ENCODE assay signal across 19 cellular contexts in the genomic region with DNA sequence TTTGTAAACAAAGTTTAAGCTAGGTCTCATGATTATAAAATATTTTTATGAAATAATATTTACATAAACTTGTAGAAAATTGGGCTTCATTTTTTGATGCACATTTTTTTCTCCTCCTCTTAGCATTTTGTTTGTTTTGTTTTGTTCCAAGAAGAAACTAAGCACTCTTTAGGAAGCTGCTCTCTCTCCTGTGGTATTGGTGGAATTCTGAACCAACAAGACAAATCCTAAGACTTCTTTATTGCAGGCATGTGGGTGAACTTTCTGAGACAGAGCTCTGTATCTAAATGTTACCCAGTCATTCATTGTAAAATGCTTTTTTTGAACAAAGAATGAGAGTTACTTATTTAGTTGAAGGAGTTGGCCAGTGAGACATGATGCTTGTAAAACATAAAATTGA. TPM values are rescaled to one million over a fixed set of nuclear protein-coding genes. Genes with fewer than 3 reads are reported as not detected.
DNase-seq lines count a peak whose midpoint lies in the region; ATAC-seq and TF ChIP-seq lines count a peak whose summit lies in the region.
"Had no signal": no experiment of that assay in that cellular context is flagged by ENCODE, and none has a peak within 500 bp of the region (broad histone marks: within the 10 kb centered on the region; RNA-seq: fewer than 3 reads in every experiment).

No MANE protein-coding gene starts in this region.

- H3K4me3 Mint-ChIP-seq in HFFc6: 0 out of 2 replicates have a peak overlapping the region, but pooled peaks have one; percentile 34
- H3K4me3 Mint-ChIP-seq: activated CD4-positive, alpha-beta memory T cell treated with anti-CD3 and anti-CD28 coated beads for 36 hours had no signal

- peak overlapping the region; percentile 68 for H3K27ac Mint-ChIP-seq in HFFc6
- H3K27ac Mint-ChIP-seq: activated CD4-positive, alpha-beta memory T cell treated with anti-CD3 and anti-CD28 coated beads for 36 hours had no signal

- ATAC-seq in thoracic aorta (ENCODE audit: insufficient number of reproducible peaks, low FRiP score, low read depth): no peak
- ATAC-seq: gastrocnemius medialis, left cardiac atrium, mucosa of descending colon, Right ventricle myocardium inferior had no signal

- TF ChIP-seq POLR2A in spleen (IDR thresholded peaks at IDR 0.05) (no peak), adrenal gland (IDR thresholded peaks at IDR 0.05) (no peak)

- intact Hi-C loops in spleen (cut with DNase I; ENCODE audit: low total_unique reads): no loop called here
- intact Hi-C loops in adrenal gland (cut with DNase I): no loop called here

- H3K4me1 ChIP-seq in thoracic aorta (ENCODE audit: control insufficient read depth in 1 of 2, low read depth in 2 of 2): peaks cover 0 to 9% of the 10 kb centered on the region in 2 donors
- no peaks in the 10 kb centered on the region for H3K4me1 ChIP-seq in spleen
- no peaks in the 10 kb centered on the region for H3K4me1 ChIP-seq in adrenal gland (replicated peaks in 1 of 2)
- H3K4me1 ChIP-seq: suprapubic skin had no signal

- H3K9me3 Mint-ChIP-seq in HFFc6: peaks cover 4% of the 10 kb centered on the region; the same call in 1 of the 2 replicates
- H3K9me3 Mint-ChIP-seq: activated CD4-positive, alpha-beta memory T cell treated with anti-CD3 and anti-CD28 coated beads for 36 hours had no signal

- H3K36me3 ChIP-seq in thoracic aorta: no peaks in the 10 kb centered on the region
- no peaks in the 10 kb centered on the region for H3K36me3 ChIP-seq in spleen
- no peaks in the 10 kb centered on the region for H3K36me3 ChIP-seq in adrenal gland (replicated peaks in 1 of 2)
- H3K36me3 ChIP-seq: gastrocnemius medialis, suprapubic skin had no signal

- H3K4me3 ChIP-seq in cardiac fibroblast (replicated peaks in 1 of 2; ENCODE audit: low read depth in 2 of 2, low read length in 2 of 2): no peak overlapping the region
- peak overlapping the region; percentile 65 for H3K4me3 ChIP-seq in thoracic aorta
- H3K4me3 ChIP-seq in spleen: no peak overlapping the region
- peak overlapping the region in 1 of 4 donors; percentile 38 for H3K4me3 ChIP-seq in adrenal gland
- H3K4me3 ChIP-seq: mucosa of descending colon, suprapubic skin had no signal

- H3K27me3 ChIP-seq in thoracic aorta (replicated peaks; ENCODE audit: insufficient read depth) (no peaks in the 10 kb centered on the region), spleen (replicated peaks in 1 of 7) (no peaks in the 10 kb centered on the region), adrenal gland (no peaks in the 10 kb centered on the region)
- H3K27me3 ChIP-seq: gastrocnemius medialis, suprapubic skin had no signal

- TF ChIP-seq CTCF in HFFc6 (IDR thresholded peaks at IDR 0.05) (no peak), cardiac fibroblast (IDR thresholded peaks at IDR 0.05; ENCODE audit: low read depth, low read length) (no peak), thoracic aorta (IDR thresholded peaks at IDR 0.05) (no peak), spleen (IDR thresholded peaks at IDR 0.05 in 8 of 11, conservative IDR thresholded peaks at IDR 0.05 in 3 of 11) (no peak), adrenal gland (IDR thresholded peaks at IDR 0.05) (no peak)

- DNase-seq in HFFc6 (no peak), cardiac fibroblast (ENCODE audit: low read depth in 2 of 2) (peak; percentile 20), iris pigment epithelial cell (ENCODE audit: low read depth) (peak; percentile 54), thoracic aorta (ENCODE audit: low spot score) (no peak), spleen (no peak), adrenal gland (no peak), NCI-H345 treated with DMSO at 0.1 percent for 48 hours (lab: John Stamatoyannopoulos, UW; ENCODE audit: unreplicated experiment) (no peak)
- DNase-seq: activated CD4-positive, alpha-beta memory T cell treated with anti-CD3 and anti-CD28 coated beads for 36 hours; activated naive CD4-positive, alpha-beta T cell treated with Interleukin-2 at 50 U/mL for 16 hours; activated T-cell treated with anti-CD3 and anti-CD28 coated beads for 4 hours; gastrocnemius medialis; GOT3; Kasumi-1; left cardiac atrium; mucosa of descending colon; NCI-H1417; NCI-H524 treated with DMSO at 0.1 percent for 48 hours had no signal

- H3K27ac ChIP-seq in thoracic aorta (no peak overlapping the region), spleen (no peak overlapping the region), adrenal gland (no peak overlapping the region)
- H3K27ac ChIP-seq: gastrocnemius medialis, suprapubic skin had no signal

- peaks cover 85% of the 10 kb centered on the region for H3K4me1 Mint-ChIP-seq in HFFc6 (ENCODE audit: low read depth)

- peaks cover 62% of the 10 kb centered on the region for H3K36me3 Mint-ChIP-seq in HFFc6 (ENCODE audit: low read depth)
- H3K36me3 Mint-ChIP-seq: activated CD4-positive, alpha-beta memory T cell treated with anti-CD3 and anti-CD28 coated beads for 36 hours had no signal

- H3K27me3 Mint-ChIP-seq in HFFc6 (ENCODE audit: insufficient read depth): peaks cover 10% of the 10 kb centered on the region
- H3K27me3 Mint-ChIP-seq: activated CD4-positive, alpha-beta memory T cell treated with anti-CD3 and anti-CD28 coated beads for 36 hours had no signal

- H3K9me3 ChIP-seq in thoracic aorta: no peaks in the 10 kb centered on the region
- H3K9me3 ChIP-seq in spleen: no peaks in the 10 kb centered on the region
- no peaks in the 10 kb centered on the region for H3K9me3 ChIP-seq in adrenal gland (replicated peaks in 1 of 3)
- H3K9me3 ChIP-seq: gastrocnemius medialis, mucosa of descending colon, suprapubic skin had no signal

RNA-seq across cellular contexts. Expression of a gene that starts 39.3 kb away (rescaled TPM):
- total RNA-seq in HFFc6 (2021; fragmentation: NEBNext Ultra II Directional; extraction: Animal tissue kit (Norgen Biotek cat#: 25700)): 100 to 1,000 TPM; 682 to 843 (median 813) TPM
- 10 to 100 TPM; 76.3 to 89.9 TPM for total RNA-seq in thoracic aorta
- 10 to 100 TPM in 3 of 7 donors, 1 to 10 TPM in 4; 6.5 to 15.5 (median 9.0) TPM for total RNA-seq in spleen
- polyA plus RNA-seq in spleen: 1 to 10 TPM; 2.2 to 5.4 (median 2.3) TPM
- total RNA-seq in adrenal gland: 10 to 100 TPM in 5 of 8 donors, 1 to 10 TPM in 3; 7.4 to 39.7 (median 11.8) TPM
- 10 to 100 TPM in 2 of 3 donors, 1 to 10 TPM in 1; 9.9 to 11.7 (median 11.1) TPM for polyA plus RNA-seq in adrenal gland

Comparison
In these comparisons a context has a peak if more than half of its experiments do, and no peak if none do; other contexts are left out.
1. DNase-seq: peak in cardiac fibroblast (2 of 2) and iris pigment epithelial cell (single experiment); none in HFFc6 (single experiment), thoracic aorta (single experiment), spleen (single experiment), adrenal gland (0 of 7) and NCI-H345 treated with DMSO at 0.1 percent for 48 hours (single experiment).
2. RNA of a gene that starts 39.3 kb away (total RNA-seq): 682 to 843 TPM in HFFc6; 76.3 to 89.9 TPM in thoracic aorta, 7.4 to 39.7 TPM in adrenal gland and 6.5 to 15.5 TPM in spleen; every median in the first group is over 4 times any median in the second.